Comparison of ENCODE assay signal across 14 cellular contexts in the genomic region with DNA sequence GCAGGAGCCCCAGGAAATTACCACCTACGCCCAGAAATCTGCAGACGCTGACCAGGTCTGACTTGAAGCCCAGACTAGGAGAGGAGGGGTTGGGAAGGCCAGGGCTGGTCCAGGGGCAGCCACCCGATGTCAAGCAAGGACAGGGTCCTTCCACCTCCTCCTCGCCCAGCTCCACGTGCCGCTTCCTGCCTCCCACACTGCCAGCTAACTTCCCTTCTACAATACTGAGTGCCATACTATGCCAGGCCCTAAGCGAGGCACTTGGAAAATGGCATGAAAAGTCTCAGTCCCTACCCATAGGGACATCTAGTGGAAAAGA.
A peak's percentile ranks its signal among the peaks of the same experiment; 100 is the strongest.
DNase-seq lines count a peak whose midpoint lies in the region; ATAC-seq and TF ChIP-seq lines count a peak whose summit lies in the region.
"Had no signal": no experiment of that assay in that cellular context is flagged by ENCODE, and none has a peak within 500 bp of the region (broad histone marks: within the 10 kb centered on the region; RNA-seq: fewer than 3 reads in every experiment).

No MANE protein-coding gene starts in this region.

- H3K9me3 ChIP-seq in iPS-15b (ENCODE audit: control insufficient read depth, insufficient read depth, low read length) (no peaks in the 10 kb centered on the region), lower lobe of right lung (no peaks in the 10 kb centered on the region), sigmoid colon (no peaks in the 10 kb centered on the region)
- H3K9me3 ChIP-seq: Caco-2 had no signal

- peak overlapping the region; percentile 12 for H3K9ac ChIP-seq in iPS-15b (ENCODE audit: low read depth, low read length)

- peaks cover 50% of the 10 kb centered on the region for H3K4me1 ChIP-seq in GM23338 (ENCODE audit: insufficient read depth)
- H3K4me1 ChIP-seq in iPS-15b (ENCODE audit: control insufficient read depth, insufficient read depth, low read length), result peaks cover 29% of the 10 kb centered on the region
- H3K4me1 ChIP-seq in lower lobe of right lung, result no peaks in the 10 kb centered on the region
- H3K4me1 ChIP-seq in sigmoid colon, result no peaks in the 10 kb centered on the region

- peaks cover 66% of the 10 kb centered on the region for H3K4me1 Mint-ChIP-seq in GM23338
- H3K4me1 Mint-ChIP-seq: CD14-positive monocyte had no signal

- peaks cover 10% of the 10 kb centered on the region for H3K36me3 Mint-ChIP-seq in GM23338 (ENCODE audit: low read depth)

- peaks cover 3% of the 10 kb centered on the region; the same call in 1 of the 2 replicates for H3F3A ChIP-seq in GM23338 (replicated peaks; ENCODE audit: low read depth)

- H3K36me3 ChIP-seq in GM23338 (ENCODE audit: insufficient read depth) (peaks cover 6% of the 10 kb centered on the region; the same call in 1 of the 2 replicates), iPS-15b (ENCODE audit: control insufficient read depth, insufficient read depth, low read length) (no peaks in the 10 kb centered on the region), lower lobe of right lung (peaks cover 74% of the 10 kb centered on the region), sigmoid colon (peaks cover 8 to 89% (median 11%) of the 10 kb centered on the region in 4 donors)

- H3K9me2 ChIP-seq in GM23338 (ENCODE audit: insufficient read depth), result no peaks in the 10 kb centered on the region

- TF ChIP-seq CTCF in GM23338 (conservative IDR thresholded peaks at IDR 0.05; ENCODE audit: low read depth in 2 of 2) (no peak), lower lobe of right lung (IDR thresholded peaks at IDR 0.05) (no peak), sigmoid colon (IDR thresholded peaks at IDR 0.05) (no peak)

- no peak overlapping the region for H3K4me3 Mint-ChIP-seq in GM23338
- H3K4me3 Mint-ChIP-seq: CD14-positive monocyte; CD8-positive, alpha-beta T cell had no signal

- TF ChIP-seq EP300 in sigmoid colon (IDR thresholded peaks at IDR 0.05), result no peak

- H3K27ac ChIP-seq in GM23338 (ENCODE audit: low read depth), result no peak overlapping the region
- peak overlapping the region; percentile 61 for H3K27ac ChIP-seq in lower lobe of right lung
- H3K27ac ChIP-seq in sigmoid colon, result no peak overlapping the region
- H3K27ac ChIP-seq: 22Rv1 had no signal

- 90% methylated on average over 7 of the region's 7 CpGs for WGBS in sigmoid colon, 2 donors

- H3K27ac Mint-ChIP-seq in GM23338, result peak overlapping the region; percentile 65
- H3K27ac Mint-ChIP-seq: CD8-positive, alpha-beta T cell had no signal

- peaks cover 11% of the 10 kb centered on the region for H3K27me3 Mint-ChIP-seq in GM23338 (ENCODE audit: insufficient read depth, low read depth, poor library complexity)

- ATAC-seq in GM23338 (no peak), lower lobe of right lung (peak; percentile 43 to 45), Right ventricle myocardium inferior (no peak)
- no peak for ATAC-seq in activated CD4-positive, CD25-positive, alpha-beta regulatory T cell treated with anti-CD3 and anti-CD28 coated beads, Interleukin-2, amount 50 U/mL, for 24 hours
- ATAC-seq: CD8-positive, alpha-beta T cell had no signal

- no peaks in the 10 kb centered on the region; the same call in 1 of the 2 replicates for H3K79me2 ChIP-seq in GM23338 (replicated peaks; ENCODE audit: insufficient read depth)

- TF ChIP-seq POLR2A in sigmoid colon (IDR thresholded peaks at IDR 0.05), result no peak

- intact Hi-C loops in lower lobe of right lung (cut with DNase I) (no loop called here), sigmoid colon (cut with DNase I) (no loop called here), Right ventricle myocardium inferior (cut with DNase I) (no loop called here)

- H3K4me3 ChIP-seq in GM23338 (no peak overlapping the region), iPS-15b (ENCODE audit: low read depth, low read length) (no peak overlapping the region), lower lobe of right lung (no peak overlapping the region), sigmoid colon (no peak overlapping the region)

- no peaks in the 10 kb centered on the region for H3K9me3 Mint-ChIP-seq in GM23338
- H3K9me3 Mint-ChIP-seq: CD14-positive monocyte; CD8-positive, alpha-beta T cell had no signal

- no peak overlapping the region for H2AFZ ChIP-seq in GM23338

- H3K27me3 ChIP-seq in GM23338 (ENCODE audit: insufficient read depth) (no peaks in the 10 kb centered on the region), iPS-15b (ENCODE audit: control insufficient read depth, insufficient read depth, low read length) (no peaks in the 10 kb centered on the region), lower lobe of right lung (ENCODE audit: low read depth) (no peaks in the 10 kb centered on the region), sigmoid colon (no peaks in the 10 kb centered on the region)

- no peak overlapping the region for H3K4me2 ChIP-seq in GM23338

- DNase-seq in GM23338 (ENCODE audit: low spot score), result no peak
- DNase-seq in lower lobe of right lung, result no peak
- DNase-seq in sigmoid colon, result peak; percentile 34
- no peak for DNase-seq in SIG-M5 treated with dmso at 0.1 percent for 504 hours (lab: John Stamatoyannopoulos, UW; ENCODE audit: unreplicated experiment)
- DNase-seq in hypothalamus (lab: John Stamatoyannopoulos, UW), result no peak
- DNase-seq in Right ventricle myocardium inferior (ENCODE audit: missing footprints), result no peak
- DNase-seq: Caco-2; CD8-positive, alpha-beta T cell; DND-41; GDM1 had no signal

- H4K20me1 ChIP-seq in GM23338 (replicated peaks; ENCODE audit: insufficient read depth), result no peaks in the 10 kb centered on the region

TF ChIP-seq in GM23338, 12 proteins besides CTCF, POLR2A, EP300 and RAD21 (continues in another document):
- TF ChIP-seq, protein P1, sequence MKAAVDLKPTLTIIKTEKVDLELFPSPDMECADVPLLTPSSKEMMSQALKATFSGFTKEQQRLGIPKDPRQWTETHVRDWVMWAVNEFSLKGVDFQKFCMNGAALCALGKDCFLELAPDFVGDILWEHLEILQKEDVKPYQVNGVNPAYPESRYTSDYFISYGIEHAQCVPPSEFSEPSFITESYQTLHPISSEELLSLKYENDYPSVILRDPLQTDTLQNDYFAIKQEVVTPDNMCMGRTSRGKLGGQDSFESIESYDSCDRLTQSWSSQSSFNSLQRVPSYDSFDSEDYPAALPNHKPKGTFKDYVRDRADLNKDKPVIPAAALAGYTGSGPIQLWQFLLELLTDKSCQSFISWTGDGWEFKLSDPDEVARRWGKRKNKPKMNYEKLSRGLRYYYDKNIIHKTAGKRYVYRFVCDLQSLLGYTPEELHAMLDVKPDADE (IDR thresholded peaks at IDR 0.05), result no peak
- no peak for TF ChIP-seq NANOG (IDR thresholded peaks at IDR 0.05; ENCODE audit: borderline replicate concordance)
- no peak for TF ChIP-seq ZNF331 (CRISPR knock-in tag; IDR thresholded peaks at IDR 0.05; ENCODE audit: low read depth)
- TF ChIP-seq CREB1 (CRISPR knock-in tag; IDR thresholded peaks at IDR 0.05; ENCODE audit: low read depth), result no peak
- TF ChIP-seq, protein P2, sequence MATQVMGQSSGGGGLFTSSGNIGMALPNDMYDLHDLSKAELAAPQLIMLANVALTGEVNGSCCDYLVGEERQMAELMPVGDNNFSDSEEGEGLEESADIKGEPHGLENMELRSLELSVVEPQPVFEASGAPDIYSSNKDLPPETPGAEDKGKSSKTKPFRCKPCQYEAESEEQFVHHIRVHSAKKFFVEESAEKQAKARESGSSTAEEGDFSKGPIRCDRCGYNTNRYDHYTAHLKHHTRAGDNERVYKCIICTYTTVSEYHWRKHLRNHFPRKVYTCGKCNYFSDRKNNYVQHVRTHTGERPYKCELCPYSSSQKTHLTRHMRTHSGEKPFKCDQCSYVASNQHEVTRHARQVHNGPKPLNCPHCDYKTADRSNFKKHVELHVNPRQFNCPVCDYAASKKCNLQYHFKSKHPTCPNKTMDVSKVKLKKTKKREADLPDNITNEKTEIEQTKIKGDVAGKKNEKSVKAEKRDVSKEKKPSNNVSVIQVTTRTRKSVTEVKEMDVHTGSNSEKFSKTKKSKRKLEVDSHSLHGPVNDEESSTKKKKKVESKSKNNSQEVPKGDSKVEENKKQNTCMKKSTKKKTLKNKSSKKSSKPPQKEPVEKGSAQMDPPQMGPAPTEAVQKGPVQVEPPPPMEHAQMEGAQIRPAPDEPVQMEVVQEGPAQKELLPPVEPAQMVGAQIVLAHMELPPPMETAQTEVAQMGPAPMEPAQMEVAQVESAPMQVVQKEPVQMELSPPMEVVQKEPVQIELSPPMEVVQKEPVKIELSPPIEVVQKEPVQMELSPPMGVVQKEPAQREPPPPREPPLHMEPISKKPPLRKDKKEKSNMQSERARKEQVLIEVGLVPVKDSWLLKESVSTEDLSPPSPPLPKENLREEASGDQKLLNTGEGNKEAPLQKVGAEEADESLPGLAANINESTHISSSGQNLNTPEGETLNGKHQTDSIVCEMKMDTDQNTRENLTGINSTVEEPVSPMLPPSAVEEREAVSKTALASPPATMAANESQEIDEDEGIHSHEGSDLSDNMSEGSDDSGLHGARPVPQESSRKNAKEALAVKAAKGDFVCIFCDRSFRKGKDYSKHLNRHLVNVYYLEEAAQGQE (IDR thresholded peaks at IDR 0.05; ENCODE audit: unreplicated experiment), result no peak
- TF ChIP-seq STAT1 (IDR thresholded peaks at IDR 0.05; ENCODE audit: unreplicated experiment), result no peak
- TF ChIP-seq POLR2AphosphoS5 (IDR thresholded peaks at IDR 0.05; ENCODE audit: low read depth), result no peak

Comparison
In these comparisons a context has a peak if more than half of its experiments do, and no peak if none do; other contexts are left out.
1. ATAC-seq: peak in lower lobe of right lung (2 of 2); none in GM23338 (single experiment), activated CD4-positive, CD25-positive, alpha-beta regulatory T cell treated with anti-CD3 and anti-CD28 coated beads, Interleukin-2, amount 50 U/mL, for 24 hours (0 of 2) and Right ventricle myocardium inferior (single experiment).